ENCODE assay signal across 17 cellular contexts in genomic region chr2:236638707-236639106, GRCh38.
"Had no signal": no experiment of that assay in that cellular context is flagged by ENCODE, and none has a peak within 500 bp of the region (broad histone marks: within the 10 kb centered on the region; RNA-seq: fewer than 3 reads in every experiment).

No MANE protein-coding gene starts in this region.

- H3K27ac Mint-ChIP-seq: activated CD4-positive, alpha-beta T cell treated with anti-CD3 and anti-CD28 coated beads for 36 hours; activated CD8-positive, alpha-beta T cell treated with anti-CD3 and anti-CD28 coated beads for 36 hours; activated T-helper 17 cell treated with anti-CD3 and anti-CD28 coated beads, Interleukin-2, amount 50 U/mL, for 72 hours; naive B cell; neural progenitor cell; T-helper 1 cell treated with Interleukin-12 subunit alpha and Interleukin-12 subunit beta and Interleukin-4 antibody, amounts not matched to agents 30 μg/mL and 1 μg/mL, for 36 hours had no signal

- ATAC-seq: activated CD4-positive, alpha-beta T cell treated with anti-CD3 and anti-CD28 coated beads for 36 hours; activated CD8-positive, alpha-beta T cell treated with anti-CD3 and anti-CD28 coated beads for 36 hours; activated T-helper 17 cell treated with anti-CD3 and anti-CD28 coated beads, Interleukin-2, amount 50 U/mL, for 72 hours; stimulated activated naive CD8-positive, alpha-beta T cell treated with anti-CD3 and anti-CD28 coated beads, Interleukin-15, Interleukin-2, amounts not matched to agents 100 U/mL and 50 U/mL, for 24 hours had no signal

- H3K4me3 ChIP-seq: neural progenitor cell, skin epidermis had no signal

- H3K27ac ChIP-seq: neural progenitor cell, parathyroid adenoma had no signal

- H3K4me1 ChIP-seq: neural progenitor cell, parathyroid adenoma had no signal

- H3K4me2 ChIP-seq: neural progenitor cell had no signal

- H3K4me1 Mint-ChIP-seq: activated CD4-positive, alpha-beta T cell treated with anti-CD3 and anti-CD28 coated beads for 36 hours; activated T-helper 17 cell treated with anti-CD3 and anti-CD28 coated beads, Interleukin-2, amount 50 U/mL, for 72 hours; naive B cell had no signal

- H3K27me3 ChIP-seq: neural progenitor cell had no signal

- FAIRE-seq: islet of Langerhans, urothelium cell line had no signal

- H3K9me3 Mint-ChIP-seq: activated CD8-positive, alpha-beta T cell treated with anti-CD3 and anti-CD28 coated beads for 36 hours; activated T-helper 17 cell treated with anti-CD3 and anti-CD28 coated beads, Interleukin-2, amount 50 U/mL, for 72 hours; T-helper 1 cell treated with Interleukin-12 subunit alpha and Interleukin-12 subunit beta and Interleukin-4 antibody, amounts not matched to agents 30 μg/mL and 1 μg/mL, for 36 hours had no signal

- H3K36me3 ChIP-seq: neural progenitor cell had no signal

- H3K4me3 Mint-ChIP-seq: activated CD4-positive, alpha-beta T cell treated with anti-CD3 and anti-CD28 coated beads for 36 hours; activated CD8-positive, alpha-beta T cell treated with anti-CD3 and anti-CD28 coated beads for 36 hours; activated T-helper 17 cell treated with anti-CD3 and anti-CD28 coated beads, Interleukin-2, amount 50 U/mL, for 72 hours; naive B cell; T-helper 1 cell treated with Interleukin-12 subunit alpha and Interleukin-12 subunit beta and Interleukin-4 antibody, amounts not matched to agents 30 μg/mL and 1 μg/mL, for 36 hours had no signal

- H3K9ac ChIP-seq: neural progenitor cell, parathyroid adenoma had no signal

- H3K79me2 ChIP-seq: parathyroid adenoma had no signal

- H2AFZ ChIP-seq: neural progenitor cell, parathyroid adenoma had no signal

- DNase-seq: activated CD4-positive, alpha-beta T cell treated with anti-CD3 and anti-CD28 coated beads for 36 hours; activated CD8-positive, alpha-beta T cell treated with anti-CD3 and anti-CD28 coated beads for 36 hours; activated naive CD4-positive, alpha-beta T cell treated with Interleukin-2 at 50 U/mL for 16 hours; anterior cingulate cortex; cerebellar nuclear complex; dermis blood vessel endothelial cell; erythroblast; mammary epithelial cell; naive B cell; stimulated activated naive CD8-positive, alpha-beta T cell treated with anti-CD3 and anti-CD28 coated beads, Interleukin-15, Interleukin-2, amounts not matched to agents 100 U/mL and 50 U/mL, for 24 hours had no signal
